Comparison of ENCODE assay signal across 25 cellular contexts in genomic region chr13:48583859-48584311, GRCh38. TPM values are rescaled to one million over a fixed set of nuclear protein-coding genes. Genes with fewer than 3 reads are reported as not detected.
A peak's percentile ranks its signal among the peaks of the same experiment; 100 is the strongest.
DNase-seq lines count a peak whose midpoint lies in the region; TF ChIP-seq lines count a peak whose summit lies in the region.
"Had no signal": no experiment of that assay in that cellular context is flagged by ENCODE, and none has a peak within 500 bp of the region (broad histone marks: within the 10 kb centered on the region; RNA-seq: fewer than 3 reads in every experiment).

No MANE protein-coding gene starts in this region.

- no peak for TF ChIP-seq EP300 in suprapubic skin (IDR thresholded peaks at IDR 0.05)

- peaks cover 6 to 10% of the 10 kb centered on the region in 2 donors for H3K4me1 ChIP-seq in breast epithelium
- H3K4me1 ChIP-seq in mammary epithelial cell (ENCODE audit: insufficient read depth, low read length), result peaks cover 52% of the 10 kb centered on the region
- H3K4me1 ChIP-seq in suprapubic skin, result peaks cover 58% of the 10 kb centered on the region
- H3K4me1 ChIP-seq in CD4-positive, alpha-beta memory T cell (ENCODE audit: insufficient read depth, low read length), result peaks cover 29% of the 10 kb centered on the region

- H3K4me3 ChIP-seq in breast epithelium (no peak overlapping the region), mammary epithelial cell (replicated peaks in 1 of 3; ENCODE audit: insufficient read depth in 1 of 3, low read depth in 2 of 3, low read length in 3 of 3) (no peak overlapping the region), suprapubic skin (no peak overlapping the region)
- no peak overlapping the region for H3K4me3 ChIP-seq in CD4-positive, alpha-beta memory T cell (ENCODE audit: low read length in 2 of 2)
- H3K4me3 ChIP-seq: GM23338, HAP-1, MG63 had no signal

- peaks cover 0 to 4% of the 10 kb centered on the region in 2 donors for H3K27me3 Mint-ChIP-seq in CD4-positive, alpha-beta memory T cell
- no peaks in the 10 kb centered on the region for H3K27me3 Mint-ChIP-seq in MCF 10A (ENCODE audit: insufficient read depth, unreplicated experiment)

- 25% methylated on average over 3 of the region's 3 CpGs for WGBS in mammary epithelial cell (ENCODE audit: low coverage, missing lambda C conversion rate)
- whole genome bisulfite sequencing in suprapubic skin, result 31% methylated on average over 3 of the region's 3 CpGs

- no peaks in the 10 kb centered on the region for H4K20me1 ChIP-seq in mammary epithelial cell (ENCODE audit: insufficient read depth, low read length)

- H2AFZ ChIP-seq in mammary epithelial cell (ENCODE audit: low read depth, low read length), result no peak overlapping the region
- H2AFZ ChIP-seq: GM23338 had no signal

- no peaks in the 10 kb centered on the region for H3K36me3 ChIP-seq in breast epithelium
- no peaks in the 10 kb centered on the region for H3K36me3 ChIP-seq in mammary epithelial cell (ENCODE audit: insufficient read depth, low read length)
- no peaks in the 10 kb centered on the region for H3K36me3 ChIP-seq in suprapubic skin
- H3K36me3 ChIP-seq in CD4-positive, alpha-beta memory T cell (ENCODE audit: insufficient read depth, low read length), result no peaks in the 10 kb centered on the region
- H3K36me3 ChIP-seq: HAP-1, MG63 had no signal

- no peaks in the 10 kb centered on the region for H3K36me3 Mint-ChIP-seq in CD4-positive, alpha-beta memory T cell
- H3K36me3 Mint-ChIP-seq in MCF 10A (ENCODE audit: insufficient read depth, unreplicated experiment), result no peaks in the 10 kb centered on the region

- CTCF ChIA-PET in mammary epithelial cell (lab: Charles Lee; ENCODE audit: low non-redundant PET), result no interaction called here
- CTCF ChIA-PET in CD4-positive, alpha-beta memory T cell (lab: Charles Lee; ENCODE audit: partially characterized antibody), result interaction anchor here (0.9 to 12.2 kb wide), 7 partner anchors 8 to 250 kb away, joined by 3 to 238 read pairs (median 5); no protein-coding TSS in a partner anchor
- CTCF ChIA-PET in MCF 10A (lab: Yijun Ruan, JAX), result interaction anchor here (0.8 to 6.8 kb wide), 5 partner anchors 14 to 250 kb away, joined by 3 to 100 read pairs (median 4); no protein-coding TSS in a partner anchor

- no peak overlapping the region for H3K4me2 ChIP-seq in mammary epithelial cell (ENCODE audit: insufficient read depth, low read depth, low read length)
- H3K4me2 ChIP-seq: GM23338 had no signal

- TF ChIP-seq CTCF in breast epithelium (IDR thresholded peaks at IDR 0.05) (no peak), mammary epithelial cell (conservative IDR thresholded peaks at IDR 0.05 in 1 of 2, IDR thresholded peaks at IDR 0.05 in 1 of 2; ENCODE audit: extremely low read depth in 1 of 2, insufficient read depth in 1 of 2, low read depth in 1 of 2, low read length in 2 of 2) (no peak), suprapubic skin (IDR thresholded peaks at IDR 0.05) (no peak), MCF 10A (IDR thresholded peaks at IDR 0.05; ENCODE audit: unreplicated experiment) (no peak)

- no peak overlapping the region for H3K27ac Mint-ChIP-seq in CD4-positive, alpha-beta memory T cell
- no peak overlapping the region for H3K27ac Mint-ChIP-seq in MCF 10A (ENCODE audit: low read depth, unreplicated experiment)
- H3K27ac Mint-ChIP-seq: GM23338 had no signal

- no peak overlapping the region for H3K9ac ChIP-seq in mammary epithelial cell (ENCODE audit: insufficient read depth, low read length)

- peaks cover 11 to 46% (median 21%) of the 10 kb centered on the region in 4 donors for H3K4me1 Mint-ChIP-seq in CD4-positive, alpha-beta memory T cell
- peaks cover 16% of the 10 kb centered on the region for H3K4me1 Mint-ChIP-seq in MCF 10A (ENCODE audit: insufficient read depth, unreplicated experiment)

- no peak overlapping the region for H3K4me3 Mint-ChIP-seq in CD4-positive, alpha-beta memory T cell
- H3K4me3 Mint-ChIP-seq in MCF 10A (ENCODE audit: unreplicated experiment), result no peak overlapping the region
- H3K4me3 Mint-ChIP-seq: GM23338 had no signal

- intact Hi-C loops in breast epithelium (cut with DNase I; ENCODE audit: low total_unique reads) (no loop called here), mammary epithelial cell (cut with micrococcal nuclease) (loop anchor here (2.0 to 5.0 kb wide), 2 partner anchors 171 to 547 kb away; partner anchors contain the start of genes LPAR6 and NUDT15), MCF 10A (cut with micrococcal nuclease) (loop anchor here (10.0 kb wide), 1 partner anchor 779 kb away; no protein-coding TSS in a partner anchor)
- intact Hi-C loops in CD4-positive, alpha-beta memory T cell (cut with micrococcal nuclease), result loop anchor here (5.0 to 10.0 kb wide), 2 partner anchors 92 to 549 kb away; partner anchors contain the start of gene NUDT15

- H3K27ac ChIP-seq in breast epithelium (peak overlapping the region; percentile 77 to 89), mammary epithelial cell (ENCODE audit: insufficient read depth, low read depth, low read length) (no peak overlapping the region), suprapubic skin (peak overlapping the region; percentile 63)
- H3K27ac ChIP-seq in CD4-positive, alpha-beta memory T cell (ENCODE audit: low read depth, low read length), result no peak overlapping the region
- H3K27ac ChIP-seq: HL-60 had no signal

- no peaks in the 10 kb centered on the region for H3K79me2 ChIP-seq in mammary epithelial cell (ENCODE audit: insufficient read depth, low read length)

- DNase-seq in breast epithelium (ENCODE audit: low spot score in 2 of 2) (no peak), mammary epithelial cell (no peak), M059J (ENCODE audit: low read depth) (peak; percentile 29), dermis blood vessel endothelial cell (peak; percentile 51), suprapubic skin (ENCODE audit: low spot score in 2 of 2) (no peak), Kasumi-1 (lab: John Stamatoyannopoulos, UW) (no peak), MCF 10A (ENCODE audit: unreplicated experiment) (no peak)
- no peak for DNase-seq in CD4-positive, alpha-beta memory T cell
- DNase-seq: AML-193, C1 segment of cervical spinal cord, DMS53, GDM1, KG1, MG63, NCI-H1417, NCI-H1694 treated with DMSO at 0.1 percent for 48 hours, NCI-H2081 treated with DMSO at 0.1 percent for 48 hours, NCI-H2171 treated with DMSO at 0.1 percent for 48 hours, NCI-H524 treated with DMSO at 0.1 percent for 48 hours, NCI-H82, RPMI8226, SHP77 had no signal

- no TSS peak for BruUV-seq in mammary epithelial cell (replicated peaks; lab: Mats Ljungman, UMichigan)
- no TSS peak for BruUV-seq in MCF 10A (replicated peaks; lab: Mats Ljungman, UMichigan)

- TF ChIP-seq POLR2A in breast epithelium (IDR thresholded peaks at IDR 0.05) (no peak), suprapubic skin (IDR thresholded peaks at IDR 0.05) (no peak)

- dilution Hi-C loops in mammary epithelial cell (cut with HindIII; ENCODE audit: low sequenced_read_pairs), result no loop called here

- H3K27me3 ChIP-seq in breast epithelium (no peaks in the 10 kb centered on the region), mammary epithelial cell (ENCODE audit: insufficient read depth, low read length) (no peaks in the 10 kb centered on the region), suprapubic skin (no peaks in the 10 kb centered on the region)
- H3K27me3 ChIP-seq in CD4-positive, alpha-beta memory T cell (ENCODE audit: insufficient read depth, low read length), result no peaks in the 10 kb centered on the region
- H3K27me3 ChIP-seq: MG63 had no signal

- POLR2A ChIA-PET in CD4-positive, alpha-beta memory T cell (lab: Charles Lee; ENCODE audit: partially characterized antibody), result no interaction called here
- POLR2A ChIA-PET in MCF 10A (lab: Yijun Ruan, JAX), result interaction anchor here (0.5 to 1.5 kb wide), 6 partner anchors 16 to 352 kb away, joined by 3 to 12 read pairs (median 4); partner anchors contain the start of gene RB1

- H3K9me3 Mint-ChIP-seq in CD4-positive, alpha-beta memory T cell, result peaks cover 0 to 2% (median 0%) of the 10 kb centered on the region in 8 donors
- no peaks in the 10 kb centered on the region for H3K9me3 Mint-ChIP-seq in MCF 10A (ENCODE audit: unreplicated experiment)

- in situ Hi-C loops in mammary epithelial cell (cut with MboI; ENCODE audit: low sequenced_read_pairs in 2 of 2), result loop anchor here in 1 of 2 donors (10.0 kb wide), 1 partner anchor 249 kb away; no protein-coding TSS in a partner anchor

- no peaks in the 10 kb centered on the region for H3K9me3 ChIP-seq in breast epithelium
- H3K9me3 ChIP-seq in mammary epithelial cell (replicated peaks; ENCODE audit: insufficient read depth, low read length), result peaks cover 4% of the 10 kb centered on the region
- H3K9me3 ChIP-seq in suprapubic skin, result no peaks in the 10 kb centered on the region
- H3K9me3 ChIP-seq in CD4-positive, alpha-beta memory T cell (ENCODE audit: control insufficient read depth in 1 of 2, low read length in 2 of 2), result no peaks in the 10 kb centered on the region
- H3K9me3 ChIP-seq: HAP-1, MG63 had no signal

RNA-seq across cellular contexts. Expression of gene RCBTB2, which starts 51.0 kb away (rescaled TPM):
- total RNA-seq in breast epithelium (10 to 100 TPM; 10.8 to 16.1 (median 14.9) TPM), mammary epithelial cell (10 to 100 TPM in 1 of 2 donors, 1 to 10 TPM in 1; 4.9 to 12.0 TPM), dermis blood vessel endothelial cell (19.3 and 24.8 TPM in 2 replicates), suprapubic skin (1 to 10 TPM; 2.9 to 5.8 (median 4.4) TPM), MCF 10A (2022) (2.4 TPM in 2 replicates)
- polyA plus RNA-seq in mammary epithelial cell, result 3.7 TPM
- 0.26 TPM for polyA minus RNA-seq in mammary epithelial cell
- 2.7 and 6.0 TPM in 2 replicates for total RNA-seq in M059J (2014; rRNA removed; shearing (Covaris generic))
- total RNA-seq in CD4-positive, alpha-beta memory T cell, result 10 to 100 TPM; 23.9 to 25.7 TPM
- 10 to 100 TPM; 33.7 to 46.5 TPM for polyA plus RNA-seq in CD4-positive, alpha-beta memory T cell

Comparison
In these comparisons a context has a peak if more than half of its experiments do, and no peak if none do; other contexts are left out.
1. H3K27ac ChIP-seq: peak in breast epithelium (2 of 2) and suprapubic skin (single experiment); none in mammary epithelial cell (single experiment) and CD4-positive, alpha-beta memory T cell (single experiment).
2. DNase-seq: peak in M059J (single experiment) and dermis blood vessel endothelial cell (single experiment); none in breast epithelium (0 of 2), mammary epithelial cell (single experiment), suprapubic skin (0 of 2), Kasumi-1 (0 of 2), CD4-positive, alpha-beta memory T cell (0 of 5) and MCF 10A (single experiment).